6 cellular contexts compared by ENCODE assay signal in genomic region chr10:80534646-80535045, GRCh38. TPM values are rescaled to one million over a fixed set of nuclear protein-coding genes. Genes with fewer than 3 reads are reported as not detected.
"Had no signal": no experiment of that assay in that cellular context is flagged by ENCODE, and none has a peak within 500 bp of the region (broad histone marks: within the 10 kb centered on the region; RNA-seq: fewer than 3 reads in every experiment).

No MANE protein-coding gene starts in this region.

RNA-seq across cellular contexts. Expression of gene SH2D4B, which starts 3.1 kb away (rescaled TPM):
- total RNA-seq: osteocyte, pancreas, pulmonary artery endothelial cell, tibial nerve, ureter, vagina had no signal
